Comparison of ENCODE assay signal across 8 cellular contexts in genomic region chr17:42329025-42329976, GRCh38. TPM values are rescaled to one million over a fixed set of nuclear protein-coding genes. Genes with fewer than 3 reads are reported as not detected.
A peak's percentile ranks its signal among the peaks of the same experiment; 100 is the strongest.
DNase-seq lines count a peak whose midpoint lies in the region; ATAC-seq, FAIRE-seq and TF ChIP-seq lines count a peak whose summit lies in the region.

No MANE protein-coding gene starts in this region.

- no peaks in the 10 kb centered on the region for H3K27me3 ChIP-seq in HUES6 (ENCODE audit: control insufficient read depth, insufficient read depth, low read length)

- H3K4me3 ChIP-seq in HUES6 (ENCODE audit: low read depth, low read length) (peak overlapping the region; percentile 30), choroid plexus epithelial cell (ENCODE audit: low read depth, low read length) (no peak overlapping the region)

- no peaks in the 10 kb centered on the region for H3K9me3 ChIP-seq in HUES6 (ENCODE audit: control insufficient read depth, insufficient read depth, low read depth, low read length)

- H3K9ac ChIP-seq in HUES6 (ENCODE audit: low read length), result peak overlapping the region; percentile 61

- peaks cover 16% of the 10 kb centered on the region for H3K4me1 ChIP-seq in HUES6 (ENCODE audit: control insufficient read depth, insufficient read depth, low read length)

- DNase-seq in choroid plexus epithelial cell (ENCODE audit: low read depth) (peak; percentile 57), lung microvascular endothelial cell (ENCODE audit: low read depth in 2 of 2) (peak; percentile 42 to 81), epidermal melanocyte (ENCODE audit: insufficient read length, low spot score) (no peak), germinal center (ENCODE audit: low spot score) (no peak), superior temporal gyrus (ENCODE audit: extremely low spot score) (no peak)

- H3K36me3 ChIP-seq in HUES6 (ENCODE audit: control insufficient read depth, insufficient read depth, low read length), result peaks cover 59% of the 10 kb centered on the region

- peak; percentile 98 for FAIRE-seq in A204.1 (lab: Jason Lieb, UNC)

- TF ChIP-seq CTCF in choroid plexus epithelial cell (conservative IDR thresholded peaks at IDR 0.05; ENCODE audit: low read depth, low read length), result no peak

- ATAC-seq in GM19397 (IDR thresholded peaks at IDR 0.05; ENCODE audit: unreplicated experiment), result no peak

- peak overlapping the region; percentile 91 for H3K27ac ChIP-seq in HUES6 (ENCODE audit: low read depth, low read length)

RNA-seq across cellular contexts. Expression of gene STAT5A, which starts 41.0 kb away (rescaled TPM):
- total RNA-seq in lung microvascular endothelial cell, result 33.1 and 44.2 TPM in 2 replicates

RNA-seq across cellular contexts. Expression of gene STAT5B, which starts 53.1 kb away (rescaled TPM):
- total RNA-seq in lung microvascular endothelial cell, result 22.2 and 29.8 TPM in 2 replicates

RNA-seq across cellular contexts. Expression of gene STAT3, which starts 58.9 kb away (rescaled TPM):
- 61.5 and 80.0 TPM in 2 replicates for total RNA-seq in lung microvascular endothelial cell

Comparison
In these comparisons a context has a peak if more than half of its experiments do, and no peak if none do; other contexts are left out.
1. DNase-seq: peak in choroid plexus epithelial cell (single experiment) and lung microvascular endothelial cell (2 of 2); none in epidermal melanocyte (single experiment), germinal center (single experiment) and superior temporal gyrus (single experiment).